In genomic region chr6:35468181-35468979, GRCh38 we compare ENCODE assay signal across 8 cellular contexts. TPM values are rescaled to one million over a fixed set of nuclear protein-coding genes. Genes with fewer than 3 reads are reported as not detected.
DNase-seq lines count a peak whose midpoint lies in the region; ATAC-seq and TF ChIP-seq lines count a peak whose summit lies in the region.

Gene RPL10A (plus strand): TSS chr6:35468401. CDS start chr6:35468435, 34 bp downstream.

- H3K4me1 ChIP-seq in endocrine pancreas (ENCODE audit: control insufficient read depth, insufficient read depth, low read length) (no peaks in the 10 kb centered on the region), mesodermal cell (ENCODE audit: control insufficient read depth, insufficient read depth, low read length, poor library complexity, severe bottlenecking) (peaks cover 12% of the 10 kb centered on the region)

- peak within 1 kb of the TSS; percentile 97 for H3K27ac Mint-ChIP-seq in activated CD8-positive, alpha-beta memory T cell treated with anti-CD3 and anti-CD28 coated beads, Interleukin-2, amount 10 ng/mL, durations not matched to agents 7 days and 5 days

- H3K36me3 ChIP-seq in endocrine pancreas (ENCODE audit: control insufficient read depth, insufficient read depth, low read length) (no peaks in the 10 kb centered on the region), mesodermal cell (ENCODE audit: control insufficient read depth, insufficient read depth, low read length) (peaks cover 68% of the 10 kb centered on the region)

- peak within 1 kb of the TSS; percentile 99 for H3K4me3 Mint-ChIP-seq in activated CD8-positive, alpha-beta memory T cell treated with anti-CD3 and anti-CD28 coated beads, Interleukin-2, amount 10 ng/mL, durations not matched to agents 7 days and 5 days

- H3K9me3 Mint-ChIP-seq in activated CD8-positive, alpha-beta memory T cell treated with anti-CD3 and anti-CD28 coated beads, Interleukin-2, amount 10 ng/mL, durations not matched to agents 7 days and 5 days (ENCODE audit: low read depth) = no peaks in the 10 kb centered on the region

- H3K27ac ChIP-seq in mesodermal cell (ENCODE audit: low read depth, low read length, severe bottlenecking) = peak within 1 kb of the TSS; percentile 96

- peak within 1 kb of the TSS; percentile 45 for H3K9ac ChIP-seq in endocrine pancreas (ENCODE audit: control insufficient read depth, insufficient read depth, low read length)

- CTCF ChIA-PET in activated CD8-positive, alpha-beta memory T cell treated with anti-CD3 and anti-CD28 coated beads, Interleukin-2, amount 10 ng/mL, durations not matched to agents 7 days and 5 days (lab: Charles Lee) = interaction anchor here (0.7 to 5.7 kb wide), 22 partner anchors 9 to 441 kb away, joined by 3 to 71 read pairs (median 4); partner anchors contain the start of genes ARMC12, DEF6, FANCE and PPARD

- H3K27me3 Mint-ChIP-seq in activated CD8-positive, alpha-beta memory T cell treated with anti-CD3 and anti-CD28 coated beads, Interleukin-2, amount 10 ng/mL, durations not matched to agents 7 days and 5 days = no peaks in the 10 kb centered on the region

- H3K4me3 ChIP-seq in endocrine pancreas (ENCODE audit: control insufficient read depth, insufficient read depth, low read length) (no peak within 1 kb of the TSS), mesodermal cell (ENCODE audit: extremely low read depth, insufficient read depth, low read length, poor library complexity, severe bottlenecking) (peak within 1 kb of the TSS; percentile 93)

- peaks cover 43% of the 10 kb centered on the region for H3K4me1 Mint-ChIP-seq in activated CD8-positive, alpha-beta memory T cell treated with anti-CD3 and anti-CD28 coated beads, Interleukin-2, amount 10 ng/mL, durations not matched to agents 7 days and 5 days

- WGBS in mesodermal cell (ENCODE audit: insufficient coverage in 2 of 2), 2 experiments = 0 to 1% methylated on average over 77 to 82 of the region's 86 CpGs

- H3K36me3 Mint-ChIP-seq in activated CD8-positive, alpha-beta memory T cell treated with anti-CD3 and anti-CD28 coated beads, Interleukin-2, amount 10 ng/mL, durations not matched to agents 7 days and 5 days = peaks cover 57% of the 10 kb centered on the region

- no peaks in the 10 kb centered on the region for H3K27me3 ChIP-seq in endocrine pancreas (ENCODE audit: control insufficient read depth, insufficient read depth, low read length)

- TF ChIP-seq CTCF in GM20000 (IDR thresholded peaks at IDR 0.05; ENCODE audit: extremely low read depth, missing control alignments) = peak; percentile 93

- ATAC-seq in activated CD8-positive, alpha-beta memory T cell treated with anti-CD3 and anti-CD28 coated beads, Interleukin-2, amount 10 ng/mL, durations not matched to agents 7 days and 5 days = peak; percentile 87

- no peaks in the 10 kb centered on the region for H3K9me3 ChIP-seq in endocrine pancreas (ENCODE audit: control insufficient read depth, low read length)
- no peaks in the 10 kb centered on the region for H3K9me3 ChIP-seq in mesodermal cell (ENCODE audit: control insufficient read depth, low read length)

- peak; percentile 96 for DNase-seq in COR-L47 (lab: John Stamatoyannopoulos, UW)
- peak; percentile 96 for DNase-seq in GM20000 (ENCODE audit: low spot score)
- DNase-seq in HUDEP-2 (lab: John Stamatoyannopoulos, UW; ENCODE audit: unreplicated experiment in 76 of 76) = peak in 75 of 76 experiments; percentile 52 to 99 (median 97)
- DNase-seq in NOMO-1 treated with dmso at 0.1 percent for 144 hours (lab: John Stamatoyannopoulos, UW; ENCODE audit: unreplicated experiment) = peak; percentile 95
- DNase-seq in activated CD8-positive, alpha-beta memory T cell treated with anti-CD3 and anti-CD28 coated beads, Interleukin-2, amount 10 ng/mL, durations not matched to agents 7 days and 5 days = peak; percentile 98
- DNase-seq in stimulated activated CD8-positive, alpha-beta memory T cell treated with anti-CD3 and anti-CD28 coated beads, Interleukin-15, amount 100 ng/mL, for 4 hours (ENCODE audit: low read depth in 2 of 2) = peak; percentile 89 to 94

RNA-seq across cellular contexts. Expression of gene RPL10A, which starts in this region (rescaled TPM):
- total RNA-seq in activated CD8-positive, alpha-beta memory T cell treated with anti-CD3 and anti-CD28 coated beads, Interleukin-2, amount 10 ng/mL, durations not matched to agents 7 days and 5 days = 1,000 to 10,000 TPM; 1,163 to 1,382 TPM
- 1,794 TPM for polyA plus RNA-seq in mesodermal cell (2013, experiment 1 of 2)
- polyA plus RNA-seq in mesodermal cell (2013, experiment 2 of 2) = 1,725 TPM
